ENCODE assay signal across 24 cellular contexts in the genomic region with DNA sequence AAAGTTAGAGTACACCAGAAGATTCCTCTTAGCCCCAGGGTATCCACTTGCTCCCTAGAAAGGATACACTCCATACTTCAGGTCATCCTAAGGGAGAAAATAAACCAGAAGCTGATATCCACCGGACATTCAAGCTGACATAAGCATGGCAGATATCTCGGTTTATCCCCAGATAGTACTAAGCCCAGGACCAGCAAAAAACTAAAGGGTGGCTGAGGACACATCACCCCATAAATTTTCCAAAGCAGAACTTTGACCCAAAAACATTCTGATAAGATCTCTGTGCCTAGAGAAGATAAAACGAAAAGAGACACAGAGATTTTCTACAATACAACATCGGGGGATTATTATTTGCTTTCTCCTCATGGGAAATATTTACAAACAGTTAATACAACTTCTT.
"Had no signal": no experiment of that assay in that cellular context is flagged by ENCODE, and none has a peak within 500 bp of the region (broad histone marks: within the 10 kb centered on the region; RNA-seq: fewer than 3 reads in every experiment).

No MANE protein-coding gene starts in this region.

- H3K27ac ChIP-seq: brain microvascular endothelial cell, KMS-11, SK-N-MC, WERI-Rb-1 had no signal

- H3K27me3 Mint-ChIP-seq: activated CD4-positive, alpha-beta T cell treated with anti-CD3 and anti-CD28 coated beads for 36 hours; activated naive CD8-positive, alpha-beta T cell treated with anti-CD3 and anti-CD28 coated beads, Interleukin-2, amount 10 ng/mL, durations not matched to agents 7 days and 5 days; IgD-negative memory B cell had no signal

- H3K36me3 ChIP-seq: brain microvascular endothelial cell, WERI-Rb-1 had no signal

- H3K4me1 Mint-ChIP-seq: activated CD4-positive, alpha-beta T cell treated with anti-CD3 and anti-CD28 coated beads for 36 hours; activated naive CD8-positive, alpha-beta T cell treated with anti-CD3 and anti-CD28 coated beads, Interleukin-2, amount 10 ng/mL, durations not matched to agents 7 days and 5 days; IgD-negative memory B cell had no signal

- H3K27ac Mint-ChIP-seq: activated CD4-positive, alpha-beta T cell treated with anti-CD3 and anti-CD28 coated beads for 36 hours; activated CD8-positive, alpha-beta T cell treated with anti-CD3 and anti-CD28 coated beads, Interleukin-2, amount 10 ng/mL, durations not matched to agents 7 days and 5 days; activated naive CD8-positive, alpha-beta T cell treated with anti-CD3 and anti-CD28 coated beads, Interleukin-2, amount 10 ng/mL, durations not matched to agents 7 days and 5 days; IgD-negative memory B cell had no signal

- DNase-seq: activated CD4-positive, alpha-beta T cell treated with anti-CD3 and anti-CD28 coated beads for 36 hours; activated CD8-positive, alpha-beta memory T cell treated with anti-CD3 and anti-CD28 coated beads, Interleukin-2, amount 50 U/mL, for 48 hours; activated CD8-positive, alpha-beta T cell treated with anti-CD3 and anti-CD28 coated beads, Interleukin-2, amount 10 ng/mL, durations not matched to agents 7 days and 5 days; activated naive CD4-positive, alpha-beta T cell treated with anti-CD3 and anti-CD28 coated beads, Interleukin-2, amount 50 U/mL, for 16 hours; activated naive CD8-positive, alpha-beta T cell treated with anti-CD3 and anti-CD28 coated beads, Interleukin-2, amount 10 ng/mL, durations not matched to agents 7 days and 5 days; activated T-cell treated with anti-CD3 and anti-CD28 coated beads, Interleukin-2, amount 50 U/mL, for 1 hour; amygdala; brain microvascular endothelial cell; NCI-H1092; NCI-H1417; NCI-H2029; NCI-H2107; NCI-H2171 treated with DMSO at 0.1 percent for 48 hours; NCI-H226; NCI-H510A; NCI-H526 treated with DMSO at 0.1 percent for 48 hours; NCI-H82; T-helper 1 cell; WERI-Rb-1 had no signal

- H3K9ac ChIP-seq: KMS-11 had no signal

- FAIRE-seq: astrocyte had no signal

- H3K4me3 ChIP-seq: SK-N-MC had no signal

- H3K4me3 Mint-ChIP-seq: activated CD4-positive, alpha-beta T cell treated with anti-CD3 and anti-CD28 coated beads for 36 hours; activated CD8-positive, alpha-beta T cell treated with anti-CD3 and anti-CD28 coated beads, Interleukin-2, amount 10 ng/mL, durations not matched to agents 7 days and 5 days; activated naive CD8-positive, alpha-beta T cell treated with anti-CD3 and anti-CD28 coated beads, Interleukin-2, amount 10 ng/mL, durations not matched to agents 7 days and 5 days; IgD-negative memory B cell had no signal

- H3K4me2 ChIP-seq: KMS-11 had no signal

- ATAC-seq: activated CD4-positive, alpha-beta T cell treated with anti-CD3 and anti-CD28 coated beads for 36 hours; activated CD8-positive, alpha-beta T cell treated with anti-CD3 and anti-CD28 coated beads, Interleukin-2, amount 10 ng/mL, durations not matched to agents 7 days and 5 days; Right ventricle myocardium inferior had no signal

- H3K27me3 ChIP-seq: brain microvascular endothelial cell had no signal
